ENCODE assay signal across 2 cellular contexts in genomic region chr19:18001837-18002345, GRCh38.
TF ChIP-seq lines count a peak whose summit lies in the region.

No MANE protein-coding gene starts in this region.

TF ChIP-seq in SK-N-SH, 30 proteins besides CTCF, POLR2A, EP300 and RAD21 (continued from another document):
- TF ChIP-seq USF2 (IDR thresholded peaks at IDR 0.05; ENCODE audit: borderline replicate concordance, low read depth, low read length) (no peak), MEF2A (IDR thresholded peaks at IDR 0.05; ENCODE audit: borderline replicate concordance, low read depth) (no peak), SIN3A (IDR thresholded peaks at IDR 0.05; ENCODE audit: borderline replicate concordance, low read depth, low read length) (no peak), SMC3 (IDR thresholded peaks at IDR 0.05; ENCODE audit: low read depth, low read length) (no peak), IRF3 (IDR thresholded peaks at IDR 0.05; ENCODE audit: low read depth, low read length) (no peak), GABPA (IDR thresholded peaks at IDR 0.05; ENCODE audit: low read depth) (no peak), REST (IDR thresholded peaks at IDR 0.05; ENCODE audit: low read depth, low read length) (no peak), FOSL2 (IDR thresholded peaks at IDR 0.05; ENCODE audit: borderline replicate concordance, low read depth) (no peak), PBX3 (IDR thresholded peaks at IDR 0.05) (no peak), RXRA (IDR thresholded peaks at IDR 0.05; ENCODE audit: borderline replicate concordance, low read depth) (no peak), ELF1 (IDR thresholded peaks at IDR 0.05) (no peak), FOXM1 (IDR thresholded peaks at IDR 0.05; ENCODE audit: low read depth) (no peak), MAX (IDR thresholded peaks at IDR 0.05; ENCODE audit: low read depth) (no peak), JUND (IDR thresholded peaks at IDR 0.05) (no peak), ZBTB33 (IDR thresholded peaks at IDR 0.05; ENCODE audit: borderline replicate concordance, low read depth) (no peak)

TF ChIP-seq in SK-N-SH treated with all-trans-retinoic acid at 6 μM for 48 hours, 23 proteins besides CTCF, POLR2A, EP300 and RAD21 (continued from another document):
- no peak for TF ChIP-seq ARNTL (CRISPR knock-in tag; IDR thresholded peaks at IDR 0.05; ENCODE audit: borderline replicate concordance, low read depth)
- no peak for TF ChIP-seq POU6F1 (CRISPR knock-in tag; IDR thresholded peaks at IDR 0.05; ENCODE audit: borderline replicate concordance, low read depth)
- TF ChIP-seq ZC3H10 (CRISPR knock-in tag; IDR thresholded peaks at IDR 0.05): no peak
- no peak for TF ChIP-seq ZFP3 (CRISPR knock-in tag; IDR thresholded peaks at IDR 0.05)
- no peak for TF ChIP-seq ZNF565 (CRISPR knock-in tag; conservative IDR thresholded peaks at IDR 0.05; ENCODE audit: low read depth)
- no peak for TF ChIP-seq CSDC2 (CRISPR knock-in tag; IDR thresholded peaks at IDR 0.05)
- TF ChIP-seq TCF4 (CRISPR knock-in tag; IDR thresholded peaks at IDR 0.05; ENCODE audit: borderline replicate concordance): no peak
- TF ChIP-seq ZFP30 (CRISPR knock-in tag; IDR thresholded peaks at IDR 0.05): no peak
- no peak for TF ChIP-seq OSR1 (CRISPR knock-in tag; IDR thresholded peaks at IDR 0.05)
